In genomic region chr11:134999490-135000066, GRCh38 we compare ENCODE assay signal across 16 cellular contexts.
DNase-seq lines count a peak whose midpoint lies in the region; ATAC-seq and TF ChIP-seq lines count a peak whose summit lies in the region.
"Had no signal": no experiment of that assay in that cellular context is flagged by ENCODE, and none has a peak within 500 bp of the region (broad histone marks: within the 10 kb centered on the region; RNA-seq: fewer than 3 reads in every experiment).

No MANE protein-coding gene starts in this region.

- H3K4me3 Mint-ChIP-seq in WTC11 = no peak overlapping the region
- H3K4me3 Mint-ChIP-seq: CD4-positive, alpha-beta T cell; IgD-negative memory B cell had no signal

- H3K9me3 ChIP-seq in cardiac muscle cell (ENCODE audit: low read depth) (no peaks in the 10 kb centered on the region), iPS-20b (ENCODE audit: insufficient read depth, low read depth, low read length) (no peaks in the 10 kb centered on the region), neuronal stem cell (replicated peaks in 1 of 2; ENCODE audit: control insufficient read depth in 2 of 2, insufficient read depth in 1 of 2, low read depth in 1 of 2, low read length in 2 of 2) (no peaks in the 10 kb centered on the region)
- H3K9me3 ChIP-seq: BE2C had no signal

- intact Hi-C loops in left ventricle myocardium superior (cut with micrococcal nuclease) = no loop called here

- H3K36me3 ChIP-seq in cardiac muscle cell (no peaks in the 10 kb centered on the region), iPS-20b (ENCODE audit: insufficient read depth, low read depth, low read length) (no peaks in the 10 kb centered on the region), neuronal stem cell (replicated peaks in 1 of 2; ENCODE audit: control insufficient read depth in 2 of 2, insufficient read depth in 2 of 2, low read length in 2 of 2) (no peaks in the 10 kb centered on the region)
- H3K36me3 ChIP-seq: BE2C had no signal

- no peaks in the 10 kb centered on the region for H3K27me3 Mint-ChIP-seq in WTC11 (ENCODE audit: low read depth)

- H3K79me1 ChIP-seq in neuronal stem cell (ENCODE audit: low read depth, low read length) = no peaks in the 10 kb centered on the region

- no peak overlapping the region for H2BK12ac ChIP-seq in neuronal stem cell (ENCODE audit: low read length)

- H2AK5ac ChIP-seq in neuronal stem cell (ENCODE audit: low read depth, low read length) = no peak overlapping the region

- H3K4me1 Mint-ChIP-seq in WTC11 = peaks cover 38% of the 10 kb centered on the region
- H3K4me1 Mint-ChIP-seq: IgD-negative memory B cell had no signal

- no peak overlapping the region for H3K23ac ChIP-seq in neuronal stem cell (ENCODE audit: low read depth, low read length, poor library complexity)

- no peak overlapping the region for H3K4me2 ChIP-seq in neuronal stem cell (ENCODE audit: insufficient read depth, low read length, poor library complexity, severe bottlenecking)

- H3K4ac ChIP-seq in neuronal stem cell (ENCODE audit: low read length) = no peak overlapping the region

- H3K18ac ChIP-seq in neuronal stem cell (ENCODE audit: low read length) = peak overlapping the region; percentile 20

- H3K4me3 ChIP-seq in cardiac muscle cell (no peak overlapping the region), iPS-20b (ENCODE audit: low read length) (no peak overlapping the region), neuronal stem cell (ENCODE audit: low read length in 2 of 2) (no peak overlapping the region)

- H3K27ac Mint-ChIP-seq in WTC11 = no peak overlapping the region
- H3K27ac Mint-ChIP-seq: CD4-positive, alpha-beta T cell; IgD-negative memory B cell had no signal

- no peak overlapping the region for H2AFZ ChIP-seq in neuronal stem cell (ENCODE audit: low read length)

- H4K8ac ChIP-seq in neuronal stem cell (ENCODE audit: low read depth, low read length) = no peak overlapping the region

- CTCF ChIA-PET in WTC11 (lab: Charles Lee) = interaction anchor here (1.1 kb wide), 1 partner anchor 76 kb away, joined by 3 read pairs; no protein-coding TSS in a partner anchor

- H3K27ac ChIP-seq in cardiac muscle cell (peak overlapping the region; percentile 70), iPS-20b (ENCODE audit: low read length) (no peak overlapping the region), neuronal stem cell (replicated peaks; ENCODE audit: low read length) (no peak overlapping the region)

- no peak overlapping the region for H2BK5ac ChIP-seq in neuronal stem cell (ENCODE audit: low read length)

- peaks cover 61% of the 10 kb centered on the region for H3K4me1 ChIP-seq in cardiac muscle cell (ENCODE audit: low read depth)
- H3K4me1 ChIP-seq in iPS-20b (ENCODE audit: insufficient read depth, low read length) = peaks cover 29% of the 10 kb centered on the region
- H3K4me1 ChIP-seq in neuronal stem cell (ENCODE audit: control insufficient read depth in 2 of 2, insufficient read depth in 1 of 2, low read depth in 1 of 2, low read length in 2 of 2) = peaks cover 0 to 14% of the 10 kb centered on the region in 2 donors
- H3K4me1 ChIP-seq: BE2C had no signal

- H3K27me3 ChIP-seq in cardiac muscle cell (no peaks in the 10 kb centered on the region), iPS-20b (ENCODE audit: insufficient read depth, low read length) (no peaks in the 10 kb centered on the region), neuronal stem cell (ENCODE audit: control insufficient read depth in 3 of 3, insufficient read depth in 3 of 3, low read depth in 1 of 3, low read length in 3 of 3) (peaks cover 0 to 5% (median 0%) of the 10 kb centered on the region in 3 experiments)
- H3K27me3 ChIP-seq: BE2C had no signal

- H3K9ac ChIP-seq in iPS-20b (ENCODE audit: low read depth, low read length) (peak overlapping the region; percentile 8; the same call in 1 of the 2 replicates), neuronal stem cell (ENCODE audit: low read depth, low read length, poor library complexity) (no peak overlapping the region)

- no peak overlapping the region for H3K14ac ChIP-seq in neuronal stem cell (ENCODE audit: low read length)

- no CpG with 5 or more reads among the region's 7 CpGs for WGBS in neuronal stem cell (ENCODE audit: extremely low coverage in 2 of 2, insufficient read length in 2 of 2, insufficient replicate concordance in 1 of 2), 2 donors

- H2BK120ac ChIP-seq in neuronal stem cell (ENCODE audit: low read depth, low read length) = no peak overlapping the region

- DNase-seq in cardiac muscle cell (ENCODE audit: low read depth in 1 of 2, low spot score in 1 of 2) (no peak), left ventricle myocardium superior (no peak), WTC11 (ENCODE audit: low spot score) (no peak), neuronal stem cell (ENCODE audit: low spot score) (no peak)
- no peak for DNase-seq in stimulated activated CD4-positive, alpha-beta T cell treated with anti-CD3 and anti-CD28 coated beads, Interleukin-1b, Interleukin-23, amount 100 ng/mL, for 48 hours
- DNase-seq in activated effector memory CD4-positive, alpha-beta T cell treated with Interleukin-2 at 50 U/mL for 16 hours = no peak
- DNase-seq: 8988T; BE2C; CD4-positive, alpha-beta T cell; Kasumi-1; MM.1S; NCI-H1105; NCI-H1694 treated with DMSO at 0.1 percent for 48 hours had no signal

- no peak overlapping the region for H2BK15ac ChIP-seq in neuronal stem cell (ENCODE audit: low read length)

- no peak for ATAC-seq in left ventricle myocardium superior
- peak; percentile 15; the same call in 1 of the 2 replicates for ATAC-seq in WTC11
- no peak for ATAC-seq in HG02973 (IDR thresholded peaks at IDR 0.05; ENCODE audit: unreplicated experiment)

- peaks cover 22% of the 10 kb centered on the region for H3K9me3 Mint-ChIP-seq in WTC11
- H3K9me3 Mint-ChIP-seq: CD4-positive, alpha-beta T cell had no signal

- POLR2A ChIA-PET in WTC11 (lab: Charles Lee) = no interaction called here

- no peak for TF ChIP-seq CTCF in cardiac muscle cell (IDR thresholded peaks at IDR 0.05; ENCODE audit: low read depth, low read length)
- no peak for TF ChIP-seq CTCF in WTC11 (IDR thresholded peaks at IDR 0.05)

- H3K36me3 Mint-ChIP-seq in WTC11 = peaks cover 10% of the 10 kb centered on the region
- H3K36me3 Mint-ChIP-seq: IgD-negative memory B cell had no signal

- no peak overlapping the region for H4K91ac ChIP-seq in neuronal stem cell (ENCODE audit: low read depth, low read length, poor library complexity)

TF ChIP-seq in WTC11, 78 proteins besides CTCF, POLR2A, EP300 and RAD21 (continues in another document):
- no peak for TF ChIP-seq ZBTB43 (CRISPR knock-in tag; IDR thresholded peaks at IDR 0.05)
- TF ChIP-seq E2F5 (CRISPR knock-in tag; IDR thresholded peaks at IDR 0.05) = no peak
- TF ChIP-seq ZMAT4 (CRISPR knock-in tag; IDR thresholded peaks at IDR 0.05) = no peak
- no peak for TF ChIP-seq ATF3 (CRISPR knock-in tag; conservative IDR thresholded peaks at IDR 0.05)
- peak; percentile 10; the same call in 1 of the 2 replicates for TF ChIP-seq ZNF423 (CRISPR knock-in tag; IDR thresholded peaks at IDR 0.05)
